19 cellular contexts compared by ENCODE assay signal in the genomic region with DNA sequence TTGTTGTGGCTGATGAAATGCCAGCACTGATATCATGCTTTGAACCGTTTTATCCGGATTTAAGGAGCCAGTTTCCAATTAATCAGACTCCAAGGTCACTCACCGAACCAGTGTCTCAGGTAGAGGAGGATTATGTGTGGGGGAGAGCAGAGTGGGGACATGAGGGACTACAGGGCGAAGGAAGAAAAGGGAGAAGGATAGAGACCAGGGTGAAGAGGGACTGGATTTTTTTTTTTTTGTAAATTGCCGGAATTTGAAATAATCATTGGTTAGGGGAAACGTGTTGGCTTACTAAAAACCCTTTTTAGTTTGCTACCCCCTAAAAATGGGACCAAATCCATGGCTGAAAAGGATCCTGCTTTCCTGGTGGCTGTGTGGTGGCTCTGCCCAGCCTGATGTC.
DNase-seq lines count a peak whose midpoint lies in the region; TF ChIP-seq lines count a peak whose summit lies in the region.
"Had no signal": no experiment of that assay in that cellular context is flagged by ENCODE, and none has a peak within 500 bp of the region (broad histone marks: within the 10 kb centered on the region; RNA-seq: fewer than 3 reads in every experiment).

No MANE protein-coding gene starts in this region.

- WGBS in testis, 2 donors, result 49 to 71% methylated on average over 6 of the region's 6 CpGs

- H3K27me3 ChIP-seq in BLaER1, result no peaks in the 10 kb centered on the region
- no peaks in the 10 kb centered on the region for H3K27me3 ChIP-seq in BLaER1 treated with 17β-estradiol and CSF1 and Interleukin-3, amounts not matched to agents 10 nM and 100 nM
- H3K27me3 ChIP-seq in OCI-LY3 (ENCODE audit: low read depth, low read length), result peaks cover 43% of the 10 kb centered on the region
- no peaks in the 10 kb centered on the region for H3K27me3 ChIP-seq in testis

- H3K79me2 ChIP-seq in OCI-LY3 (ENCODE audit: low read length), result no peaks in the 10 kb centered on the region

- H3K4me1 ChIP-seq in BLaER1 (peaks cover 14% of the 10 kb centered on the region), OCI-LY3 (ENCODE audit: low read length) (peaks cover 14% of the 10 kb centered on the region), testis (peaks cover 4% of the 10 kb centered on the region)
- peaks cover 11 to 47% (median 13%) of the 10 kb centered on the region in 10 experiments; a peak in 18 of 20 replicates for H3K4me1 ChIP-seq in BLaER1 treated with 17β-estradiol and CSF1 and Interleukin-3, amounts not matched to agents 10 nM and 100 nM

- no peak for TF ChIP-seq POLR2A in testis (IDR thresholded peaks at IDR 0.05)

- no peaks in the 10 kb centered on the region for H3K36me3 Mint-ChIP-seq in nephron progenitor cell (ENCODE audit: low read depth)
- no peaks in the 10 kb centered on the region for H3K36me3 Mint-ChIP-seq in activated T-helper 2 cell treated with anti-CD3 and anti-CD28 coated beads, Interferon-gamma antibody, Interleukin-2, Interleukin-4, amounts not matched to agents 10 μg/mL and 5 μg/mL and 100 μg/mL, durations not matched to agents 14 hours and 24 hours and 36 hours (ENCODE audit: low read depth)
- H3K36me3 Mint-ChIP-seq: CD14-positive monocyte; CD8-positive, alpha-beta memory T cell had no signal

- H3K36me3 ChIP-seq in BLaER1 (no peaks in the 10 kb centered on the region), OCI-LY3 (replicated peaks; ENCODE audit: low read depth, low read length) (no peaks in the 10 kb centered on the region), testis (ENCODE audit: low read depth, missing control alignments) (no peaks in the 10 kb centered on the region)
- no peaks in the 10 kb centered on the region for H3K36me3 ChIP-seq in BLaER1 treated with 17β-estradiol and CSF1 and Interleukin-3, amounts not matched to agents 10 nM and 100 nM

- H3K9me3 ChIP-seq in BLaER1 (peaks cover 8% of the 10 kb centered on the region), OCI-LY3 (ENCODE audit: insufficient read depth, low read length) (no peaks in the 10 kb centered on the region), testis (no peaks in the 10 kb centered on the region)
- H3K9me3 ChIP-seq in BLaER1 treated with 17β-estradiol and CSF1 and Interleukin-3, amounts not matched to agents 10 nM and 100 nM (replicated peaks in 1 of 11), result peaks cover 0 to 11% (median 9%) of the 10 kb centered on the region in 11 experiments; a peak in 15 of 22 replicates

- TF ChIP-seq CTCF in OCI-LY3 (IDR thresholded peaks at IDR 0.05; ENCODE audit: low read depth, low read length) (no peak), nephron progenitor cell (IDR thresholded peaks at IDR 0.05) (no peak), testis (IDR thresholded peaks at IDR 0.05) (no peak)

- DNase-seq in nephron progenitor cell (no peak), SIG-M5 treated with dmso at 0.1 percent for 504 hours (lab: John Stamatoyannopoulos, UW; ENCODE audit: unreplicated experiment) (no peak), testis (no peak), activated T-cell treated with anti-CD3 and anti-CD28 coated beads for 4 hours (no peak)
- no peak for DNase-seq in activated T-helper 2 cell treated with anti-CD3 and anti-CD28 coated beads, Interferon-gamma antibody, Interleukin-2, Interleukin-4, amounts not matched to agents 10 μg/mL and 5 μg/mL and 100 μg/mL, durations not matched to agents 14 hours and 24 hours and 36 hours (ENCODE audit: low spot score)
- DNase-seq: CD4-positive, alpha-beta T cell; CD8-positive, alpha-beta memory T cell; DMS 273 treated with DMSO at 0.1 percent for 48 hours; DMS79; EL; GDM1; GM23248; H7; HCEC 1CT had no signal

- peaks cover 11% of the 10 kb centered on the region for H3K27me3 Mint-ChIP-seq in nephron progenitor cell (ENCODE audit: low read depth, poor library complexity)
- no peaks in the 10 kb centered on the region for H3K27me3 Mint-ChIP-seq in activated T-helper 2 cell treated with anti-CD3 and anti-CD28 coated beads, Interferon-gamma antibody, Interleukin-2, Interleukin-4, amounts not matched to agents 10 μg/mL and 5 μg/mL and 100 μg/mL, durations not matched to agents 14 hours and 24 hours and 36 hours (ENCODE audit: low read depth)
- H3K27me3 Mint-ChIP-seq: CD4-positive, alpha-beta T cell had no signal

- intact Hi-C loops in testis (cut with DNase I; ENCODE audit: low total_unique reads), result no loop called here
- intact Hi-C loops in activated T-helper 2 cell treated with anti-CD3 and anti-CD28 coated beads, Interferon-gamma antibody, Interleukin-2, Interleukin-4, amounts not matched to agents 10 μg/mL and 5 μg/mL and 100 μg/mL, durations not matched to agents 14 hours and 24 hours and 36 hours (cut with micrococcal nuclease), result loop anchor here (10.0 kb wide), 1 partner anchor 356 kb away; no protein-coding TSS in a partner anchor

- H3K9ac ChIP-seq in BLaER1 (no peak overlapping the region), OCI-LY3 (ENCODE audit: low read length) (no peak overlapping the region)
- H3K9ac ChIP-seq in BLaER1 treated with 17β-estradiol and CSF1 and Interleukin-3, amounts not matched to agents 10 nM and 100 nM, result 0 out of 22 replicates have a peak overlapping the region, but pooled peaks of 1 of the 11 experiments have one; percentile 5
- H3K9ac ChIP-seq: GM23248 had no signal

- H3K4me3 ChIP-seq in BLaER1, result no peak overlapping the region
- no peak overlapping the region for H3K4me3 ChIP-seq in BLaER1 treated with 17β-estradiol and CSF1 and Interleukin-3, amounts not matched to agents 10 nM and 100 nM
- no peak overlapping the region for H3K4me3 ChIP-seq in OCI-LY3 (ENCODE audit: low read length)
- no peak overlapping the region for H3K4me3 ChIP-seq in testis
- H3K4me3 ChIP-seq: GM12878, GM23248 had no signal

- H3K9me3 Mint-ChIP-seq in nephron progenitor cell, result peaks cover 4% of the 10 kb centered on the region
- peaks cover 3% of the 10 kb centered on the region for H3K9me3 Mint-ChIP-seq in activated T-helper 2 cell treated with anti-CD3 and anti-CD28 coated beads, Interferon-gamma antibody, Interleukin-2, Interleukin-4, amounts not matched to agents 10 μg/mL and 5 μg/mL and 100 μg/mL, durations not matched to agents 14 hours and 24 hours and 36 hours
- H3K9me3 Mint-ChIP-seq: CD4-positive, alpha-beta T cell had no signal

- H3K27ac ChIP-seq in BLaER1 (no peak overlapping the region), OCI-LY3 (ENCODE audit: low read length) (no peak overlapping the region), testis (no peak overlapping the region)
- peak overlapping the region in 2 of 11 experiments; percentile 15 to 24; a peak in 3 of 22 replicates for H3K27ac ChIP-seq in BLaER1 treated with 17β-estradiol and CSF1 and Interleukin-3, amounts not matched to agents 10 nM and 100 nM
- H3K27ac ChIP-seq: GM23248 had no signal

- H2AFZ ChIP-seq in OCI-LY3 (ENCODE audit: low read depth, low read length), result no peak overlapping the region
- H2AFZ ChIP-seq: GM23248 had no signal

- H3K4me2 ChIP-seq in BLaER1 (peak overlapping the region; percentile 56), OCI-LY3 (ENCODE audit: low read length) (peak overlapping the region; percentile 73)
- peak overlapping the region in 8 of 11 experiments; percentile 28 to 82 (median 49); a peak in 13 of 22 replicates for H3K4me2 ChIP-seq in BLaER1 treated with 17β-estradiol and CSF1 and Interleukin-3, amounts not matched to agents 10 nM and 100 nM

- H3K4me1 Mint-ChIP-seq in nephron progenitor cell, result peaks cover 51% of the 10 kb centered on the region
- H3K4me1 Mint-ChIP-seq in activated T-helper 2 cell treated with anti-CD3 and anti-CD28 coated beads, Interferon-gamma antibody, Interleukin-2, Interleukin-4, amounts not matched to agents 10 μg/mL and 5 μg/mL and 100 μg/mL, durations not matched to agents 14 hours and 24 hours and 36 hours (ENCODE audit: low read depth), result no peaks in the 10 kb centered on the region
- H3K4me1 Mint-ChIP-seq: CD8-positive, alpha-beta memory T cell had no signal

- H4K20me1 ChIP-seq in BLaER1 (no peaks in the 10 kb centered on the region), OCI-LY3 (ENCODE audit: insufficient read depth, low read length) (no peaks in the 10 kb centered on the region)
- no peaks in the 10 kb centered on the region for H4K20me1 ChIP-seq in BLaER1 treated with 17β-estradiol and CSF1 and Interleukin-3, amounts not matched to agents 10 nM and 100 nM

- no peak overlapping the region for H3K27ac Mint-ChIP-seq in nephron progenitor cell
- no peak overlapping the region for H3K27ac Mint-ChIP-seq in activated T-helper 2 cell treated with anti-CD3 and anti-CD28 coated beads, Interferon-gamma antibody, Interleukin-2, Interleukin-4, amounts not matched to agents 10 μg/mL and 5 μg/mL and 100 μg/mL, durations not matched to agents 14 hours and 24 hours and 36 hours
- H3K27ac Mint-ChIP-seq: CD4-positive, alpha-beta T cell; CD8-positive, alpha-beta memory T cell had no signal

- peak overlapping the region; percentile 28 for H3K4me3 Mint-ChIP-seq in nephron progenitor cell
- H3K4me3 Mint-ChIP-seq in activated T-helper 2 cell treated with anti-CD3 and anti-CD28 coated beads, Interferon-gamma antibody, Interleukin-2, Interleukin-4, amounts not matched to agents 10 μg/mL and 5 μg/mL and 100 μg/mL, durations not matched to agents 14 hours and 24 hours and 36 hours (ENCODE audit: low read depth), result no peak overlapping the region
- H3K4me3 Mint-ChIP-seq: CD4-positive, alpha-beta T cell; CD8-positive, alpha-beta memory T cell had no signal
